ENCODE assay signal across 26 cellular contexts in genomic region chr3:172167892-172168648, GRCh38.
DNase-seq lines count a peak whose midpoint lies in the region; ATAC-seq, FAIRE-seq and TF ChIP-seq lines count a peak whose summit lies in the region.
"Had no signal": no experiment of that assay in that cellular context is flagged by ENCODE, and none has a peak within 500 bp of the region (broad histone marks: within the 10 kb centered on the region; RNA-seq: fewer than 3 reads in every experiment).

No MANE protein-coding gene starts in this region.

- peaks cover 73% of the 10 kb centered on the region for H3K4me1 Mint-ChIP-seq in astrocyte (ENCODE audit: low read depth, unreplicated experiment)
- H3K4me1 Mint-ChIP-seq in immature natural killer cell, result peaks cover 70 to 81% of the 10 kb centered on the region in 2 donors
- H3K4me1 Mint-ChIP-seq: IgD-negative memory B cell; stimulated activated memory B cell treated with anti-CD40 and anti-IgM and Interleukin-4, amounts not matched to agents 10 μg/mL and 1 μg/mL and 100 μg/mL, for 72 hours had no signal

- H4K20me1 ChIP-seq in HepG2 (ENCODE audit: insufficient read depth, low read length), result peaks cover 100% of the 10 kb centered on the region
- peaks cover 76% of the 10 kb centered on the region for H4K20me1 ChIP-seq in astrocyte (ENCODE audit: insufficient read depth, low read length)

- POLR2A ChIA-PET in HepG2 (lab: Yijun Ruan, JAX), result interaction anchor here (1.1 to 2.5 kb wide), 3 partner anchors 12 to 28 kb away, joined by 3 to 8 read pairs (median 7); no protein-coding TSS in a partner anchor

- in situ Hi-C loops in HepG2 (cut with HindIII; ENCODE audit: extremely low pct_ligation_motif_present, low pct_unique_long_range_greater_than_20kb), result no loop called here

- H3K27me3 Mint-ChIP-seq in astrocyte (ENCODE audit: low read depth, unreplicated experiment), result no peaks in the 10 kb centered on the region
- peaks cover 0 to 2% (median 0%) of the 10 kb centered on the region in 3 donors for H3K27me3 Mint-ChIP-seq in immature natural killer cell (ENCODE audit: low read depth in 3 of 3)
- H3K27me3 Mint-ChIP-seq: activated CD8-positive, alpha-beta T cell treated with anti-CD3 and anti-CD28 coated beads for 36 hours; activated naive CD4-positive, alpha-beta T cell treated with anti-CD3 and anti-CD28 coated beads, Interleukin-2, amount 50 U/mL, for 24 hours; CD4-positive, alpha-beta memory T cell; IgD-negative memory B cell; naive thymus-derived CD8-positive, alpha-beta T cell; stimulated activated memory B cell treated with anti-CD40 and anti-IgM and Interleukin-4, amounts not matched to agents 10 μg/mL and 1 μg/mL and 100 μg/mL, for 72 hours had no signal

- H3K27me3 ChIP-seq in HepG2 (ENCODE audit: control insufficient read depth in 1 of 2, insufficient read depth in 2 of 2, low read length in 2 of 2) (no peaks in the 10 kb centered on the region), right lobe of liver (no peaks in the 10 kb centered on the region), astrocyte (ENCODE audit: insufficient read depth, low read length) (no peaks in the 10 kb centered on the region)
- H3K27me3 ChIP-seq: dorsolateral prefrontal cortex, tibial nerve had no signal

- FAIRE-seq in HepG2 (lab: Jason Lieb, UNC) (no peak), astrocyte (lab: Jason Lieb, UNC) (no peak)
- FAIRE-seq: H54, kidney had no signal

- 96% methylated on average over 3 of the region's 3 CpGs for WGBS in HepG2 (ENCODE audit: low lambda C conversion rate)
- WGBS in right lobe of liver (ENCODE audit: insufficient coverage, low coverage, low lambda C conversion rate, missing lambda C conversion rate), result 80% methylated on average over 3 of the region's 3 CpGs

- H3K4me3 Mint-ChIP-seq in astrocyte (ENCODE audit: unreplicated experiment) (no peak overlapping the region), immature natural killer cell (no peak overlapping the region)
- H3K4me3 Mint-ChIP-seq: activated CD8-positive, alpha-beta T cell treated with anti-CD3 and anti-CD28 coated beads for 36 hours; activated naive CD4-positive, alpha-beta T cell treated with anti-CD3 and anti-CD28 coated beads, Interleukin-2, amount 50 U/mL, for 24 hours; CD4-positive, alpha-beta memory T cell; IgD-negative memory B cell; naive thymus-derived CD8-positive, alpha-beta T cell; stimulated activated memory B cell treated with anti-CD40 and anti-IgM and Interleukin-4, amounts not matched to agents 10 μg/mL and 1 μg/mL and 100 μg/mL, for 72 hours; T-helper 1 cell treated with Interleukin-12 subunit alpha and Interleukin-12 subunit beta and Interleukin-4 antibody, amounts not matched to agents 30 μg/mL and 1 μg/mL, for 36 hours had no signal

- no peak for DNase-seq in HepG2 (ENCODE audit: low spot score)
- no peak for DNase-seq in right lobe of liver
- DNase-seq in astrocyte (ENCODE audit: low read depth), result peak; percentile 35
- no peak for DNase-seq in immature natural killer cell
- no peak for DNase-seq in GM19240 (ENCODE audit: insufficient read length, low spot score)
- DNase-seq in NOMO-1 treated with DMSO at 0.1 percent for 48 hours (lab: John Stamatoyannopoulos, UW; ENCODE audit: unreplicated experiment), result no peak
- DNase-seq: activated CD8-positive, alpha-beta T cell treated with anti-CD3 and anti-CD28 coated beads for 36 hours; activated T-cell treated with anti-CD3 and anti-CD28 coated beads, Interleukin-2, amount 50 U/mL, for 48 hours; CD4-positive, alpha-beta memory T cell; DND-41; dorsolateral prefrontal cortex; kidney; naive thymus-derived CD8-positive, alpha-beta T cell; NCI-H187 treated with DMSO at 0.1 percent for 48 hours; NCI-H446 treated with DMSO at 0.1 percent for 48 hours; SHP77; WERI-Rb-1 had no signal

- H3K4me1 ChIP-seq in HepG2 (ENCODE audit: insufficient read depth, low read length), result peaks cover 98% of the 10 kb centered on the region
- peaks cover 0 to 30% (median 8%) of the 10 kb centered on the region in 4 donors for H3K4me1 ChIP-seq in right lobe of liver
- H3K4me1 ChIP-seq in astrocyte (ENCODE audit: insufficient read depth, low read length), result peaks cover 35% of the 10 kb centered on the region

- TF ChIP-seq EP300 in HepG2 (IDR thresholded peaks at IDR 0.05; ENCODE audit: low read depth in 2 of 2, low read length in 2 of 2), result no peak
- no peak for TF ChIP-seq EP300 in HepG2 (CRISPR knock-in tag; IDR thresholded peaks at IDR 0.05; ENCODE audit: borderline replicate concordance)

- H2AFZ ChIP-seq in HepG2 (ENCODE audit: low read length) (no peak overlapping the region), astrocyte (ENCODE audit: low read depth, low read length) (no peak overlapping the region)

- H3K36me3 Mint-ChIP-seq in astrocyte (ENCODE audit: low read depth, unreplicated experiment) (peaks cover 12% of the 10 kb centered on the region), immature natural killer cell (peaks cover 0 to 3% (median 0%) of the 10 kb centered on the region in 3 donors)
- H3K36me3 Mint-ChIP-seq: brain; IgD-negative memory B cell; stimulated activated memory B cell treated with anti-CD40 and anti-IgM and Interleukin-4, amounts not matched to agents 10 μg/mL and 1 μg/mL and 100 μg/mL, for 72 hours had no signal

- H3K79me2 ChIP-seq in HepG2 (ENCODE audit: insufficient read depth, low read length) (peaks cover 98% of the 10 kb centered on the region), astrocyte (ENCODE audit: insufficient read depth, low read length) (peaks cover 97% of the 10 kb centered on the region)

- no peak overlapping the region for H3K27ac ChIP-seq in HepG2 (ENCODE audit: extremely low read length, insufficient read depth, low read length)
- H3K27ac ChIP-seq in right lobe of liver, result peak overlapping the region in 1 of 3 donors; percentile 49
- peak overlapping the region; percentile 0 for H3K27ac ChIP-seq in astrocyte (ENCODE audit: low read depth, low read length)
- H3K27ac ChIP-seq: dorsolateral prefrontal cortex, WERI-Rb-1 had no signal

- H3K36me3 ChIP-seq in HepG2 (replicated peaks in 1 of 2; ENCODE audit: control insufficient read depth in 1 of 2, insufficient read depth in 2 of 2, low read length in 2 of 2) (peaks cover 18 to 49% of the 10 kb centered on the region in 2 experiments), right lobe of liver (no peaks in the 10 kb centered on the region), astrocyte (ENCODE audit: insufficient read depth, low read length) (no peaks in the 10 kb centered on the region)
- H3K36me3 ChIP-seq: tibial nerve, WERI-Rb-1 had no signal

- intact Hi-C loops in HepG2 (cut with micrococcal nuclease; ENCODE audit: unreplicated experiment), result no loop called here
- intact Hi-C loops in right lobe of liver (cut with DNase I), result no loop called here

- H3K9ac ChIP-seq in HepG2 (ENCODE audit: insufficient read depth, low read depth, low read length), result no peak overlapping the region
- no peak overlapping the region for H3K9ac ChIP-seq in astrocyte (ENCODE audit: low read length)

- H3K27ac Mint-ChIP-seq in astrocyte (ENCODE audit: unreplicated experiment), result no peak overlapping the region
- H3K27ac Mint-ChIP-seq in immature natural killer cell, result peak overlapping the region in 4 of 6 donors; percentile 6 to 54 (median 24)
- H3K27ac Mint-ChIP-seq: activated CD8-positive, alpha-beta T cell treated with anti-CD3 and anti-CD28 coated beads for 36 hours; activated naive CD4-positive, alpha-beta T cell treated with anti-CD3 and anti-CD28 coated beads, Interleukin-2, amount 50 U/mL, for 24 hours; IgD-negative memory B cell; stimulated activated memory B cell treated with anti-CD40 and anti-IgM and Interleukin-4, amounts not matched to agents 10 μg/mL and 1 μg/mL and 100 μg/mL, for 72 hours; T-helper 1 cell treated with Interleukin-12 subunit alpha and Interleukin-12 subunit beta and Interleukin-4 antibody, amounts not matched to agents 30 μg/mL and 1 μg/mL, for 36 hours had no signal

- no TSS peak for BruUV-seq in HepG2 (replicated peaks; lab: Mats Ljungman, UMichigan)

- TF ChIP-seq CTCF in HepG2 (CRISPR knock-in tag; IDR thresholded peaks at IDR 0.05), result no peak
- no peak for TF ChIP-seq CTCF in right lobe of liver (IDR thresholded peaks at IDR 0.05)
- no peak for TF ChIP-seq CTCF in astrocyte (IDR thresholded peaks at IDR 0.05; ENCODE audit: insufficient read depth, low read depth, low read length)

- H3K4me3 ChIP-seq in HepG2 (replicated peaks in 1 of 3; ENCODE audit: insufficient read depth in 1 of 3, low read depth in 2 of 3, low read length in 3 of 3) (no peak overlapping the region), right lobe of liver (no peak overlapping the region), astrocyte (ENCODE audit: insufficient read depth, low read depth, low read length) (no peak overlapping the region)
- H3K4me3 ChIP-seq: dorsolateral prefrontal cortex, tibial nerve had no signal

- H3K4me2 ChIP-seq in HepG2 (ENCODE audit: low read depth, low read length), result no peak overlapping the region
- H3K4me2 ChIP-seq in astrocyte (ENCODE audit: low read length), result no peak overlapping the region

- H3K9me3 Mint-ChIP-seq in astrocyte (ENCODE audit: unreplicated experiment) (no peaks in the 10 kb centered on the region), immature natural killer cell (no peaks in the 10 kb centered on the region)
- H3K9me3 Mint-ChIP-seq: activated CD8-positive, alpha-beta T cell treated with anti-CD3 and anti-CD28 coated beads for 36 hours; activated naive CD4-positive, alpha-beta T cell treated with anti-CD3 and anti-CD28 coated beads, Interleukin-2, amount 50 U/mL, for 24 hours; brain; CD4-positive, alpha-beta memory T cell; IgD-negative memory B cell; naive thymus-derived CD8-positive, alpha-beta T cell; stimulated activated memory B cell treated with anti-CD40 and anti-IgM and Interleukin-4, amounts not matched to agents 10 μg/mL and 1 μg/mL and 100 μg/mL, for 72 hours; T-helper 1 cell treated with Interleukin-12 subunit alpha and Interleukin-12 subunit beta and Interleukin-4 antibody, amounts not matched to agents 30 μg/mL and 1 μg/mL, for 36 hours had no signal

- ATAC-seq in HepG2 (peak; percentile 12), right lobe of liver (no peak), GM19035 (IDR thresholded peaks at IDR 0.05; ENCODE audit: unreplicated experiment) (no peak), HG03432 (IDR thresholded peaks at IDR 0.05; ENCODE audit: unreplicated experiment) (no peak)
- ATAC-seq: activated CD8-positive, alpha-beta T cell treated with anti-CD3 and anti-CD28 coated beads for 36 hours; naive thymus-derived CD8-positive, alpha-beta T cell; stimulated activated memory B cell treated with anti-CD40 and anti-IgM and Interleukin-4, amounts not matched to agents 10 μg/mL and 1 μg/mL and 100 μg/mL, for 72 hours had no signal

- H3K9me3 ChIP-seq in HepG2 (ENCODE audit: low read length) (no peaks in the 10 kb centered on the region), right lobe of liver (no peaks in the 10 kb centered on the region), astrocyte (ENCODE audit: insufficient read depth, low read depth, low read length) (no peaks in the 10 kb centered on the region)
- H3K9me3 ChIP-seq: tibial nerve had no signal

- CTCF ChIA-PET in HepG2 (lab: Yijun Ruan, JAX; ENCODE audit: low intra/inter-chr PET ratio, low total read pairs), result no interaction called here

- no peak for TF ChIP-seq RAD21 in HepG2 (CRISPR knock-in tag; IDR thresholded peaks at IDR 0.05)

- TF ChIP-seq POLR2A in HepG2 (IDR thresholded peaks at IDR 0.05; ENCODE audit: insufficient read depth in 1 of 2, low read depth in 2 of 2, low read length in 2 of 2) (no peak), right lobe of liver (IDR thresholded peaks at IDR 0.05) (no peak)

TF ChIP-seq in HepG2, 621 proteins besides CTCF, POLR2A, EP300 and RAD21 (continues in another document):
- TF ChIP-seq GTF2F1 (IDR thresholded peaks at IDR 0.05; ENCODE audit: low read length), result no peak
